16 cellular contexts compared by ENCODE assay signal in genomic region chr14:92768795-92769194, GRCh38. TPM values are rescaled to one million over a fixed set of nuclear protein-coding genes. Genes with fewer than 3 reads are reported as not detected.
DNase-seq lines count a peak whose midpoint lies in the region; ATAC-seq and TF ChIP-seq lines count a peak whose summit lies in the region.
"Had no signal": no experiment of that assay in that cellular context is flagged by ENCODE, and none has a peak within 500 bp of the region (broad histone marks: within the 10 kb centered on the region; RNA-seq: fewer than 3 reads in every experiment).

No MANE protein-coding gene starts in this region.

- peak overlapping the region; percentile 15; the same call in 1 of the 2 replicates for H3K4me3 ChIP-seq in GM12865 (ENCODE audit: low read depth, low read length)
- H3K4me3 ChIP-seq in MM.1S (ENCODE audit: low read length): no peak overlapping the region
- H3K4me3 ChIP-seq in lower lobe of right lung: no peak overlapping the region
- H3K4me3 ChIP-seq: gastrocnemius medialis, HAP-1, K562, psoas muscle had no signal

- peak overlapping the region; percentile 43; the same call in 1 of the 2 replicates for H3K4me2 ChIP-seq in MM.1S (ENCODE audit: low read depth, low read length)

- H4K20me1 ChIP-seq in MM.1S (ENCODE audit: insufficient read depth, low read length): no peaks in the 10 kb centered on the region

- peaks cover 6% of the 10 kb centered on the region; the same call in 1 of the 2 replicates for H3F3A ChIP-seq in MM.1S (ENCODE audit: insufficient read depth, low read length)

- H3K27me3 ChIP-seq in MM.1S (replicated peaks; ENCODE audit: insufficient read depth, low read length): no peaks in the 10 kb centered on the region
- no peaks in the 10 kb centered on the region for H3K27me3 ChIP-seq in lower lobe of right lung (ENCODE audit: low read depth)
- H3K27me3 ChIP-seq: gastrocnemius medialis had no signal

- H3K36me3 ChIP-seq in MM.1S (replicated peaks; ENCODE audit: insufficient read depth, low read length) (no peaks in the 10 kb centered on the region), lower lobe of right lung (no peaks in the 10 kb centered on the region)
- H3K36me3 ChIP-seq: gastrocnemius medialis, HAP-1 had no signal

- ATAC-seq in GM21515 (IDR thresholded peaks at IDR 0.05; ENCODE audit: unreplicated experiment) (peak; percentile 4), lower lobe of right lung (no peak), GM19023 (IDR thresholded peaks at IDR 0.05; ENCODE audit: unreplicated experiment) (no peak)
- ATAC-seq: gastrocnemius medialis, K562, psoas muscle had no signal

- H2AFZ ChIP-seq in MM.1S (ENCODE audit: low read length): no peak overlapping the region

- H3K9me3 ChIP-seq in MM.1S (replicated peaks; ENCODE audit: insufficient read depth, low read length) (no peaks in the 10 kb centered on the region), lower lobe of right lung (no peaks in the 10 kb centered on the region)
- H3K9me3 ChIP-seq: gastrocnemius medialis, HAP-1, psoas muscle had no signal

- DNase-seq in GM12865 (ENCODE audit: low read depth): peak; percentile 57
- DNase-seq in MM.1S: peak; percentile 56
- no peak for DNase-seq in lower lobe of right lung
- no peak for DNase-seq in NCI-H1436 (lab: John Stamatoyannopoulos, UW)
- no peak for DNase-seq in NCI-H2171 treated with DMSO at 0.1 percent for 48 hours (lab: John Stamatoyannopoulos, UW)
- DNase-seq in epidermal melanocyte (ENCODE audit: insufficient read length, low spot score): no peak
- DNase-seq: aorta, gastrocnemius medialis, mammary epithelial cell, NCI-H1417 treated with DMSO at 0.1 percent for 48 hours, psoas muscle had no signal

- no peak for TF ChIP-seq CTCF in GM12865 (IDR thresholded peaks at IDR 0.05; ENCODE audit: insufficient read depth, low read depth, low read length, missing control alignments)
- no peak for TF ChIP-seq CTCF in MM.1S (IDR thresholded peaks at IDR 0.05; ENCODE audit: low read length)
- TF ChIP-seq CTCF in lower lobe of right lung (IDR thresholded peaks at IDR 0.05): no peak

- intact Hi-C loops in lower lobe of right lung (cut with DNase I): no loop called here

- peak overlapping the region; percentile 84 for H3K9ac ChIP-seq in MM.1S (ENCODE audit: low read length)

- no peaks in the 10 kb centered on the region for H3K9me2 ChIP-seq in MM.1S (replicated peaks; ENCODE audit: insufficient read depth, low read length)

- H3K27ac ChIP-seq in MM.1S (ENCODE audit: low read length): peak overlapping the region; percentile 98
- peak overlapping the region; percentile 53 for H3K27ac ChIP-seq in lower lobe of right lung
- H3K27ac ChIP-seq: gastrocnemius medialis, psoas muscle had no signal

- H3K79me2 ChIP-seq in MM.1S (ENCODE audit: low read length): no peaks in the 10 kb centered on the region

- H3K4me1 ChIP-seq in MM.1S (ENCODE audit: low read length) (peaks cover 5% of the 10 kb centered on the region), lower lobe of right lung (peaks cover 11% of the 10 kb centered on the region)
- H3K4me1 ChIP-seq: gastrocnemius medialis, HAP-1, psoas muscle had no signal

RNA-seq across cellular contexts. Expression of gene LGMN, which starts 20.4 kb away (rescaled TPM):
- 158 TPM for total RNA-seq in lower lobe of right lung
- total RNA-seq: natural killer cell treated with Interleukin-12 subunit alpha and Interleukin-12 subunit beta and Interleukin-15 and Interleukin-18, amount 100 ng/mL, for 72 hours had no signal

RNA-seq across cellular contexts. Expression of gene GOLGA5, which starts 25.3 kb away (rescaled TPM):
- 31.9 TPM for total RNA-seq in lower lobe of right lung

Comparison
In these comparisons a context has a peak if more than half of its experiments do, and no peak if none do; other contexts are left out.
1. DNase-seq: peak in GM12865 (single experiment) and MM.1S (single experiment); none in lower lobe of right lung (single experiment), NCI-H1436 (single experiment), NCI-H2171 treated with DMSO at 0.1 percent for 48 hours (single experiment) and epidermal melanocyte (single experiment).